In the genomic region with DNA sequence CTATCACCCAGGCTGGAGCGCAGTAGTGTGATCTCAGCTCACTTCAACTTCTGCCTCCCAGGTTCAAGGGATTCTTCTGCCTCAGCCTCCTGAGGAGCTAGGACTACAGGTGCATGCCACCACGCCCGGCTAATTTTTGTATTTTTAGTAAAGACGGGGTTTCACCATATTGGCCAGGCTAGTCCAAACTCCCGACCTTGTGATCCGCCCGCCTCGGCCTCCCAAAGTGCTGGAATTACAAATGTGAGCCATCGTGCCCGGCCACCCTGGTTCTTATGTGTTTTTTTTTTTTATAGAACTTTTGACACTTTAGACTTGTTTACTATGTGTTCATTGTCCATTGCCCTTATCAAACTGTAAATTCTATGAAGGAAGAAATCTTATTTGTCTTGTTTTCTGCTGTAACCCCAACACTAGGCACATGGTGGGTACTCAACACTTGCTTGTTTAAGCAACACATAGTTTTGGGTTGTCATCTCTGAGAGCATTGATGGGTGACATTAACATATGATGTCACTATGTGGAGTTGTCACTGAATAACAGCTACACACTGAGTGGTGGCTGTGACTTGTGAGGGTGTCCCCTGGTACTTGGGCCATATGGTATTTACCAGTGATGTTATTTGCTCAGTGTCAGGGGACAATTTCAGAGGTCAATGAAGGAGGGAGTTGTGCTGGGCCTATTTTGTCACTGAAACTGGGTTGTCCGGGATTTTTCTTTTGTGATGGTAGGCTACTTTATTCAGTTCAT, we compare ENCODE assay signal across 18 cellular contexts. TPM values are rescaled to one million over a fixed set of nuclear protein-coding genes. Genes with fewer than 3 reads are reported as not detected.
DNase-seq lines count a peak whose midpoint lies in the region; ATAC-seq and TF ChIP-seq lines count a peak whose summit lies in the region.
"Had no signal": no experiment of that assay in that cellular context is flagged by ENCODE, and none has a peak within 500 bp of the region (broad histone marks: within the 10 kb centered on the region; RNA-seq: fewer than 3 reads in every experiment).

No MANE protein-coding gene starts in this region.

- no TSS peak for BruUV-seq in Calu3 (replicated peaks; lab: Mats Ljungman, UMichigan)

- CTCF ChIA-PET in Calu3 (lab: Charles Lee) = interaction anchor here (0.7 to 1.3 kb wide), 3 partner anchors 10 to 71 kb away, joined by 4 to 10 read pairs (median 6); partner anchors contain the start of gene ZNF341

- peak overlapping the region; percentile 70 for H3K4me3 Mint-ChIP-seq in activated naive CD4-positive, alpha-beta T cell treated with anti-CD3 and anti-CD28 coated beads, Interleukin-2, amount 50 U/mL, for 24 hours
- peak overlapping the region; percentile 62 for H3K4me3 Mint-ChIP-seq in Calu3 (ENCODE audit: low read depth, unreplicated experiment)
- no peak overlapping the region for H3K4me3 Mint-ChIP-seq in chondrocyte (ENCODE audit: unreplicated experiment)
- H3K4me3 Mint-ChIP-seq in progenitor cell of endocrine pancreas (ENCODE audit: low read depth) = no peak overlapping the region

- no peak for DNase-seq in activated naive CD4-positive, alpha-beta T cell (lab: John Stamatoyannopoulos, UW)
- DNase-seq in Calu3 = no peak
- no peak for DNase-seq in chondrocyte (ENCODE audit: low spot score)
- no peak for DNase-seq in progenitor cell of endocrine pancreas (ENCODE audit: low spot score, unreplicated experiment)
- no peak for DNase-seq in G401 (ENCODE audit: low spot score)
- DNase-seq in ureter (ENCODE audit: low spot score) = no peak
- DNase-seq: activated CD4-positive, alpha-beta T cell treated with anti-CD3 and anti-CD28 coated beads, Interleukin-2, amount 50 U/mL, for 4 hours; head of caudate nucleus; kidney glomerular epithelial cell; NCI-H446; retina; SK-N-SH; stimulated activated CD4-positive, alpha-beta T cell treated with anti-CD3 and anti-CD28 coated beads, Interleukin-4, amount 100 ng/mL, for 1 hour; stimulated activated naive CD4-positive, alpha-beta T cell had no signal

- ATAC-seq in HG02623 (IDR thresholded peaks at IDR 0.05; ENCODE audit: unreplicated experiment) = no peak
- ATAC-seq: HCT116 had no signal

- H3K4me1 Mint-ChIP-seq in activated naive CD4-positive, alpha-beta T cell treated with anti-CD3 and anti-CD28 coated beads, Interleukin-2, amount 50 U/mL, for 24 hours = peaks cover 30% of the 10 kb centered on the region
- H3K4me1 Mint-ChIP-seq in Calu3 (ENCODE audit: low read depth, unreplicated experiment) = peaks cover 15% of the 10 kb centered on the region
- H3K4me1 Mint-ChIP-seq in chondrocyte (ENCODE audit: low read depth) = peaks cover 10% of the 10 kb centered on the region
- peaks cover 2% of the 10 kb centered on the region for H3K4me1 Mint-ChIP-seq in progenitor cell of endocrine pancreas (ENCODE audit: low read depth)

- in situ Hi-C loops in G401 (cut with HindIII; ENCODE audit: low sequenced_read_pairs) = no loop called here

- no peak overlapping the region for H3K27ac Mint-ChIP-seq in activated naive CD4-positive, alpha-beta T cell treated with anti-CD3 and anti-CD28 coated beads, Interleukin-2, amount 50 U/mL, for 24 hours
- peak overlapping the region; percentile 25 for H3K27ac Mint-ChIP-seq in Calu3 (ENCODE audit: unreplicated experiment)
- H3K27ac Mint-ChIP-seq in chondrocyte (ENCODE audit: unreplicated experiment) = peak overlapping the region; percentile 36
- H3K27ac Mint-ChIP-seq in progenitor cell of endocrine pancreas = peak overlapping the region; percentile 69

- TF ChIP-seq CTCF in Calu3 (IDR thresholded peaks at IDR 0.05; ENCODE audit: unreplicated experiment) (no peak), chondrocyte (IDR thresholded peaks at IDR 0.05) (no peak), progenitor cell of endocrine pancreas (IDR thresholded peaks at IDR 0.05; ENCODE audit: unreplicated experiment) (no peak)

- H3K36me3 Mint-ChIP-seq in activated naive CD4-positive, alpha-beta T cell treated with anti-CD3 and anti-CD28 coated beads, Interleukin-2, amount 50 U/mL, for 24 hours = no peaks in the 10 kb centered on the region
- H3K36me3 Mint-ChIP-seq in Calu3 (ENCODE audit: insufficient read depth, unreplicated experiment) (peaks cover 22% of the 10 kb centered on the region), chondrocyte (ENCODE audit: low read depth) (no peaks in the 10 kb centered on the region), progenitor cell of endocrine pancreas (ENCODE audit: insufficient read depth) (peaks cover 2% of the 10 kb centered on the region)

- intact Hi-C loops in Calu3 (cut with micrococcal nuclease; ENCODE audit: unreplicated experiment) = no loop called here

- no peaks in the 10 kb centered on the region for H3K9me3 Mint-ChIP-seq in activated naive CD4-positive, alpha-beta T cell treated with anti-CD3 and anti-CD28 coated beads, Interleukin-2, amount 50 U/mL, for 24 hours
- H3K9me3 Mint-ChIP-seq in Calu3 (ENCODE audit: low read depth, unreplicated experiment) = peaks cover 2% of the 10 kb centered on the region
- no peaks in the 10 kb centered on the region for H3K9me3 Mint-ChIP-seq in chondrocyte (ENCODE audit: low read depth)
- peaks cover 7% of the 10 kb centered on the region for H3K9me3 Mint-ChIP-seq in progenitor cell of endocrine pancreas (ENCODE audit: low read depth)

- no peaks in the 10 kb centered on the region for H3K27me3 Mint-ChIP-seq in activated naive CD4-positive, alpha-beta T cell treated with anti-CD3 and anti-CD28 coated beads, Interleukin-2, amount 50 U/mL, for 24 hours
- no peaks in the 10 kb centered on the region for H3K27me3 Mint-ChIP-seq in Calu3 (ENCODE audit: unreplicated experiment)
- no peaks in the 10 kb centered on the region for H3K27me3 Mint-ChIP-seq in chondrocyte (ENCODE audit: low read depth)
- H3K27me3 Mint-ChIP-seq in progenitor cell of endocrine pancreas = no peaks in the 10 kb centered on the region

RNA-seq across cellular contexts. Expression of gene PXMP4, which starts 1.5 kb away (rescaled TPM):
- total RNA-seq in Calu3 (2022) (18.7 and 20.3 TPM in 2 replicates), chondrocyte (4.9 to 6.7 TPM (median 6.4 TPM) in 3 replicates), progenitor cell of endocrine pancreas (5.0 and 6.1 TPM in 2 replicates), ureter (19.5 TPM)
- total RNA-seq in G401 (2014; rRNA removed; shearing (Covaris generic)) = 1.3 and 1.6 TPM in 2 replicates

RNA-seq across cellular contexts. Expression of gene ZNF341, which starts 10.2 kb away (rescaled TPM):
- total RNA-seq in Calu3 (2022) (10.2 and 12.9 TPM in 2 replicates), chondrocyte (2.7 to 3.1 TPM (median 2.8 TPM) in 3 replicates), progenitor cell of endocrine pancreas (8.0 and 8.3 TPM in 2 replicates), ureter (4.8 TPM)
- total RNA-seq in G401 (2014; rRNA removed; shearing (Covaris generic)) = 0.86 and 2.3 TPM in 2 replicates

RNA-seq across cellular contexts. Expression of gene E2F1, which starts 35.4 kb away (rescaled TPM):
- total RNA-seq in Calu3 (2022) (56.9 and 62.3 TPM in 2 replicates), chondrocyte (7.5 to 17.0 TPM (median 7.6 TPM) in 3 replicates), progenitor cell of endocrine pancreas (26.2 and 26.5 TPM in 2 replicates), ureter (2.0 TPM)
- total RNA-seq in G401 (2014; rRNA removed; shearing (Covaris generic)) = 44.1 and 44.2 TPM in 2 replicates

RNA-seq across cellular contexts. Expression of gene NECAB3, which starts 47.3 kb away (rescaled TPM):
- 65.5 and 80.8 TPM in 2 replicates for total RNA-seq in Calu3 (2022)
- total RNA-seq in chondrocyte = 23.5 to 35.5 TPM (median 32.5 TPM) in 3 replicates
- total RNA-seq in progenitor cell of endocrine pancreas = 68.3 and 74.6 TPM in 2 replicates
- total RNA-seq in G401 (2014; rRNA removed; shearing (Covaris generic)) = 69.9 and 72.1 TPM in 2 replicates
- 38.6 TPM for total RNA-seq in ureter

RNA-seq across cellular contexts. Expression of gene ACTL10, which starts 54.8 kb away (rescaled TPM):
- total RNA-seq in Calu3 (2022) = 5.4 and 7.3 TPM in 2 replicates
- total RNA-seq in chondrocyte = 0.60 to 2.5 TPM (median 2.3 TPM) in 3 replicates
- 0.36 and 0.38 TPM in 2 replicates for total RNA-seq in progenitor cell of endocrine pancreas
- total RNA-seq in G401 (2014; rRNA removed; shearing (Covaris generic)) = not detected in 2 replicates
- 3.6 TPM for total RNA-seq in ureter
- total RNA-seq: M059J had no signal

Comparison
In these comparisons a context has a peak if more than half of its experiments do, and no peak if none do; other contexts are left out.
1. H3K4me3 Mint-ChIP-seq: peak in activated naive CD4-positive, alpha-beta T cell treated with anti-CD3 and anti-CD28 coated beads, Interleukin-2, amount 50 U/mL, for 24 hours (single experiment) and Calu3 (single experiment); none in chondrocyte (single experiment) and progenitor cell of endocrine pancreas (single experiment).